Comparison of ENCODE assay signal across 1 cellular context in genomic region chr17:81164464-81165245, GRCh38.
TF ChIP-seq lines count a peak whose summit lies in the region.

No MANE protein-coding gene starts in this region.

TF ChIP-seq in HepG2, 621 proteins besides CTCF, POLR2A, EP300 and RAD21 (continued from another document and continues in another):
- TF ChIP-seq HNF1A (IDR thresholded peaks at IDR 0.05; ENCODE audit: low read depth): no peak
- 0 out of 2 replicates have a peak, but pooled peaks have one; percentile 45 for TF ChIP-seq HNF1A (CRISPR knock-in tag; IDR thresholded peaks at IDR 0.05; ENCODE audit: borderline replicate concordance)
- peak; percentile 44; the same call in 1 of the 2 replicates for TF ChIP-seq TBX2 (CRISPR knock-in tag; IDR thresholded peaks at IDR 0.05; ENCODE audit: borderline replicate concordance)
- TF ChIP-seq, protein P1, sequence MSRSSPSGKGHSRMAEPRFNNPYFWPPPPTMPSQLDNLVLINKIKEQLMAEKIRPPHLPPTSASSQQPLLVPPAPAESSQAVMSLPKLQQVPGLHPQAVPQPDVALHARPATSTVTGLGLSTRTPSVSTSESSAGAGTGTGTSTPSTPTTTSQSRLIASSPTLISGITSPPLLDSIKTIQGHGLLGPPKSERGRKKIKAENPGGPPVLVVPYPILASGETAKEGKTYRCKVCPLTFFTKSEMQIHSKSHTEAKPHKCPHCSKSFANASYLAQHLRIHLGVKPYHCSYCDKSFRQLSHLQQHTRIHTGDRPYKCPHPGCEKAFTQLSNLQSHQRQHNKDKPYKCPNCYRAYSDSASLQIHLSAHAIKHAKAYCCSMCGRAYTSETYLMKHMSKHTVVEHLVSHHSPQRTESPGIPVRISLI (CRISPR knock-in tag; IDR thresholded peaks at IDR 0.05; ENCODE audit: borderline replicate concordance): peak; percentile 9; the same call in 1 of the 2 replicates
- 0 out of 2 replicates have a peak, but pooled peaks have one; percentile 8 for TF ChIP-seq FOXA3 (CRISPR knock-in tag; IDR thresholded peaks at IDR 0.05)
- TF ChIP-seq AHR (CRISPR knock-in tag; IDR thresholded peaks at IDR 0.05): peak; percentile 32; the same call in 1 of the 2 replicates
- TF ChIP-seq, protein P2, sequence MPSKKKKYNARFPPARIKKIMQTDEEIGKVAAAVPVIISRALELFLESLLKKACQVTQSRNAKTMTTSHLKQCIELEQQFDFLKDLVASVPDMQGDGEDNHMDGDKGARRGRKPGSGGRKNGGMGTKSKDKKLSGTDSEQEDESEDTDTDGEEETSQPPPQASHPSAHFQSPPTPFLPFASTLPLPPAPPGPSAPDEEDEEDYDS (CRISPR knock-in tag; IDR thresholded peaks at IDR 0.05): peak; percentile 37; the same call in 1 of the 2 replicates
- TF ChIP-seq ZNF251 (CRISPR knock-in tag; IDR thresholded peaks at IDR 0.05): peak; percentile 59; the same call in 1 of the 2 replicates
- 0 out of 2 replicates have a peak, but pooled peaks have one; percentile 15 for TF ChIP-seq ZHX1 (CRISPR knock-in tag; IDR thresholded peaks at IDR 0.05; ENCODE audit: low read depth)
- no peak for TF ChIP-seq NCOR1 (IDR thresholded peaks at IDR 0.05; ENCODE audit: borderline replicate concordance, low read length)
- TF ChIP-seq NCOA2 (CRISPR knock-in tag; IDR thresholded peaks at IDR 0.05): 0 out of 2 replicates have a peak, but pooled peaks have one; percentile 18
- TF ChIP-seq SP4 (CRISPR knock-in tag; IDR thresholded peaks at IDR 0.05): peak; percentile 62
- peak; percentile 88; the same call in 1 of the 2 replicates for TF ChIP-seq ZZZ3 (CRISPR knock-in tag; IDR thresholded peaks at IDR 0.05; ENCODE audit: borderline replicate concordance)
- TF ChIP-seq ZNF567 (CRISPR knock-in tag; IDR thresholded peaks at IDR 0.05; ENCODE audit: borderline replicate concordance): peak; percentile 93
- peak; percentile 62; the same call in 1 of the 2 replicates for TF ChIP-seq RFXAP (CRISPR knock-in tag; IDR thresholded peaks at IDR 0.05; ENCODE audit: borderline replicate concordance)
- TF ChIP-seq, protein P3, sequence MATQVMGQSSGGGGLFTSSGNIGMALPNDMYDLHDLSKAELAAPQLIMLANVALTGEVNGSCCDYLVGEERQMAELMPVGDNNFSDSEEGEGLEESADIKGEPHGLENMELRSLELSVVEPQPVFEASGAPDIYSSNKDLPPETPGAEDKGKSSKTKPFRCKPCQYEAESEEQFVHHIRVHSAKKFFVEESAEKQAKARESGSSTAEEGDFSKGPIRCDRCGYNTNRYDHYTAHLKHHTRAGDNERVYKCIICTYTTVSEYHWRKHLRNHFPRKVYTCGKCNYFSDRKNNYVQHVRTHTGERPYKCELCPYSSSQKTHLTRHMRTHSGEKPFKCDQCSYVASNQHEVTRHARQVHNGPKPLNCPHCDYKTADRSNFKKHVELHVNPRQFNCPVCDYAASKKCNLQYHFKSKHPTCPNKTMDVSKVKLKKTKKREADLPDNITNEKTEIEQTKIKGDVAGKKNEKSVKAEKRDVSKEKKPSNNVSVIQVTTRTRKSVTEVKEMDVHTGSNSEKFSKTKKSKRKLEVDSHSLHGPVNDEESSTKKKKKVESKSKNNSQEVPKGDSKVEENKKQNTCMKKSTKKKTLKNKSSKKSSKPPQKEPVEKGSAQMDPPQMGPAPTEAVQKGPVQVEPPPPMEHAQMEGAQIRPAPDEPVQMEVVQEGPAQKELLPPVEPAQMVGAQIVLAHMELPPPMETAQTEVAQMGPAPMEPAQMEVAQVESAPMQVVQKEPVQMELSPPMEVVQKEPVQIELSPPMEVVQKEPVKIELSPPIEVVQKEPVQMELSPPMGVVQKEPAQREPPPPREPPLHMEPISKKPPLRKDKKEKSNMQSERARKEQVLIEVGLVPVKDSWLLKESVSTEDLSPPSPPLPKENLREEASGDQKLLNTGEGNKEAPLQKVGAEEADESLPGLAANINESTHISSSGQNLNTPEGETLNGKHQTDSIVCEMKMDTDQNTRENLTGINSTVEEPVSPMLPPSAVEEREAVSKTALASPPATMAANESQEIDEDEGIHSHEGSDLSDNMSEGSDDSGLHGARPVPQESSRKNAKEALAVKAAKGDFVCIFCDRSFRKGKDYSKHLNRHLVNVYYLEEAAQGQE (IDR thresholded peaks at IDR 0.05; ENCODE audit: borderline replicate concordance in 1 of 2, low read depth in 1 of 2, low read length in 2 of 2): no peak
- no peak for TF ChIP-seq ZNF780A (CRISPR knock-in tag; IDR thresholded peaks at IDR 0.05)
- no peak for TF ChIP-seq MLXIP (CRISPR knock-in tag; IDR thresholded peaks at IDR 0.05; ENCODE audit: borderline replicate concordance)
- no peak for TF ChIP-seq FOXA1 (IDR thresholded peaks at IDR 0.05)
- TF ChIP-seq FOXA1 (CRISPR knock-in tag; IDR thresholded peaks at IDR 0.05): peak; percentile 58; the same call in 1 of the 2 replicates
- TF ChIP-seq, protein P4, sequence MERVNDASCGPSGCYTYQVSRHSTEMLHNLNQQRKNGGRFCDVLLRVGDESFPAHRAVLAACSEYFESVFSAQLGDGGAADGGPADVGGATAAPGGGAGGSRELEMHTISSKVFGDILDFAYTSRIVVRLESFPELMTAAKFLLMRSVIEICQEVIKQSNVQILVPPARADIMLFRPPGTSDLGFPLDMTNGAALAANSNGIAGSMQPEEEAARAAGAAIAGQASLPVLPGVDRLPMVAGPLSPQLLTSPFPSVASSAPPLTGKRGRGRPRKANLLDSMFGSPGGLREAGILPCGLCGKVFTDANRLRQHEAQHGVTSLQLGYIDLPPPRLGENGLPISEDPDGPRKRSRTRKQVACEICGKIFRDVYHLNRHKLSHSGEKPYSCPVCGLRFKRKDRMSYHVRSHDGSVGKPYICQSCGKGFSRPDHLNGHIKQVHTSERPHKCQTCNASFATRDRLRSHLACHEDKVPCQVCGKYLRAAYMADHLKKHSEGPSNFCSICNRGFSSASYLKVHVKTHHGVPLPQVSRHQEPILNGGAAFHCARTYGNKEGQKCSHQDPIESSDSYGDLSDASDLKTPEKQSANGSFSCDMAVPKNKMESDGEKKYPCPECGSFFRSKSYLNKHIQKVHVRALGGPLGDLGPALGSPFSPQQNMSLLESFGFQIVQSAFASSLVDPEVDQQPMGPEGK (CRISPR knock-in tag; IDR thresholded peaks at IDR 0.05): peak; percentile 30; the same call in 1 of the 2 replicates
- TF ChIP-seq BRD4 (CRISPR knock-in tag; IDR thresholded peaks at IDR 0.05): 0 out of 2 replicates have a peak, but pooled peaks have one; percentile 61
- TF ChIP-seq ZNF318 (CRISPR knock-in tag; IDR thresholded peaks at IDR 0.05): peak; percentile 64; the same call in 1 of the 2 replicates
